ENCODE assay signal across 8 cellular contexts in the genomic region with DNA sequence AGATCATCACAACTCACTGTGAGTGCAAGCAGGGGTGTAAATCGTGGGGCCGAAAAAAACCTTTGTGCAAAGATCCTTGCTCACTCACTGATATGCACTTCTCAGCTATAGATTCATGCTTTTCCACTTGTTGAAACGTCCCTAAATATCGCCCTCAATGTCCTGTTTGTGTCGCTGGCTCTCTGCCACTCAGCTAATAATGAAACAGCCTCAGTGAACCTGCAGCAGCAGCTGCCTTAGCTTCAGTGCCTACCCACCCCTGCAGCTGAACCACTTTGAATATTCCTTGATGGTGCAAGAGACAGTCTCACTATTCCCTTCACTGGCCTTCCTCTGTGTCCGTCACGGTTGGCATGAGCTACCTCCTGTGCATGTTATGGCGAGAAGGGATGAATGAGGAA.
DNase-seq lines count a peak whose midpoint lies in the region; ATAC-seq and TF ChIP-seq lines count a peak whose summit lies in the region.

No MANE protein-coding gene starts in this region.

- no peak overlapping the region for H3K4me3 ChIP-seq in mammary epithelial cell (replicated peaks in 1 of 3; ENCODE audit: insufficient read depth in 1 of 3, low read depth in 2 of 3, low read length in 3 of 3)
- peak overlapping the region in 1 of 3 donors; percentile 1 for H3K4me3 ChIP-seq in liver (ENCODE audit: low read depth in 1 of 3, low read length in 3 of 3)
- H3K4me3 ChIP-seq in subcutaneous abdominal adipose tissue (ENCODE audit: low read depth in 1 of 5, low read length in 5 of 5), result peak overlapping the region; percentile 2 to 77 (median 66)

- BruUV-seq in mammary epithelial cell (replicated peaks; lab: Mats Ljungman, UMichigan), result no TSS peak

- in situ Hi-C loops in mammary epithelial cell (cut with MboI; ENCODE audit: low sequenced_read_pairs in 2 of 2), result loop anchor here in 1 of 2 donors (5.0 to 10.0 kb wide), 2 partner anchors 99 to 203 kb away; no protein-coding TSS in a partner anchor

- peak; percentile 20 for DNase-seq in NCI-H1694 treated with DMSO at 0.1 percent for 48 hours (lab: John Stamatoyannopoulos, UW)
- no peak for DNase-seq in mammary epithelial cell
- DNase-seq in 8988T, result no peak
- no peak for DNase-seq in CD1c-positive myeloid dendritic cell (ENCODE audit: extremely low spot score)
- no peak for DNase-seq in activated CD4-positive, alpha-beta T cell treated with anti-CD3 and anti-CD28 coated beads, Interleukin-2, amount 50 U/mL, for 4 hours

- H4K20me1 ChIP-seq in mammary epithelial cell (ENCODE audit: insufficient read depth, low read length), result no peaks in the 10 kb centered on the region

- CTCF ChIA-PET in mammary epithelial cell (lab: Charles Lee; ENCODE audit: low non-redundant PET), result no interaction called here

- ATAC-seq in HG03039 (IDR thresholded peaks at IDR 0.05; ENCODE audit: unreplicated experiment), result no peak

- H3K9ac ChIP-seq in mammary epithelial cell (ENCODE audit: insufficient read depth, low read length), result no peak overlapping the region
- no peak overlapping the region for H3K9ac ChIP-seq in liver (ENCODE audit: low read depth in 1 of 2, low read length in 2 of 2)
- H3K9ac ChIP-seq in subcutaneous abdominal adipose tissue (ENCODE audit: low read length in 5 of 5), result peak overlapping the region in 3 of 5 donors; percentile 1 to 67 (median 18)

- H3K4me2 ChIP-seq in mammary epithelial cell (ENCODE audit: insufficient read depth, low read depth, low read length), result peak overlapping the region; percentile 88

- H3K36me3 ChIP-seq in mammary epithelial cell (ENCODE audit: insufficient read depth, low read length) (peaks cover 2% of the 10 kb centered on the region), liver (ENCODE audit: control insufficient read depth in 4 of 4, insufficient read depth in 3 of 4, low read depth in 1 of 4, low read length in 3 of 4) (peaks cover 0 to 4% (median 1%) of the 10 kb centered on the region in 4 donors), subcutaneous abdominal adipose tissue (ENCODE audit: control insufficient read depth in 5 of 5, insufficient read depth in 5 of 5, low read length in 5 of 5) (peaks cover 3 to 12% (median 9%) of the 10 kb centered on the region in 5 donors)

- dilution Hi-C loops in mammary epithelial cell (cut with HindIII; ENCODE audit: low sequenced_read_pairs), result no loop called here

- TF ChIP-seq RAD21 in liver (IDR thresholded peaks at IDR 0.05), result no peak

- no peak overlapping the region for H3K27ac ChIP-seq in mammary epithelial cell (ENCODE audit: insufficient read depth, low read depth, low read length)
- H3K27ac ChIP-seq in liver (ENCODE audit: low read depth in 1 of 2, low read length in 2 of 2), result peak overlapping the region; percentile 34 to 48
- peak overlapping the region; percentile 91 for H3K27ac ChIP-seq in subcutaneous abdominal adipose tissue (ENCODE audit: low read depth, low read length)

- H3K4me1 ChIP-seq in mammary epithelial cell (ENCODE audit: insufficient read depth, low read length), result peaks cover 62% of the 10 kb centered on the region
- H3K4me1 ChIP-seq in liver (ENCODE audit: control insufficient read depth in 4 of 4, insufficient read depth in 4 of 4, low read length in 3 of 4), result peaks cover 3 to 43% (median 35%) of the 10 kb centered on the region in 4 donors
- peaks cover 9 to 78% (median 68%) of the 10 kb centered on the region in 5 donors for H3K4me1 ChIP-seq in subcutaneous abdominal adipose tissue (ENCODE audit: control insufficient read depth in 5 of 5, insufficient read depth in 5 of 5, low read length in 5 of 5)

- WGBS in mammary epithelial cell (ENCODE audit: low coverage, missing lambda C conversion rate), result 35% methylated on average over 8 of the region's 8 CpGs
- WGBS in liver, result 41% methylated on average over 8 of the region's 8 CpGs

- H3K27me3 ChIP-seq in mammary epithelial cell (ENCODE audit: insufficient read depth, low read length), result no peaks in the 10 kb centered on the region
- no peaks in the 10 kb centered on the region for H3K27me3 ChIP-seq in liver (ENCODE audit: control insufficient read depth in 4 of 4, insufficient read depth in 4 of 4, low read length in 3 of 4)
- no peaks in the 10 kb centered on the region for H3K27me3 ChIP-seq in subcutaneous abdominal adipose tissue (ENCODE audit: control insufficient read depth in 5 of 5, insufficient read depth in 4 of 5, low read length in 5 of 5)

- intact Hi-C loops in mammary epithelial cell (cut with micrococcal nuclease), result no loop called here

- peak overlapping the region; percentile 90 for H2AFZ ChIP-seq in mammary epithelial cell (ENCODE audit: low read depth, low read length)

- H3K9me3 ChIP-seq in mammary epithelial cell (replicated peaks; ENCODE audit: insufficient read depth, low read length) (no peaks in the 10 kb centered on the region), liver (ENCODE audit: control insufficient read depth in 4 of 4, low read length in 3 of 4) (no peaks in the 10 kb centered on the region), subcutaneous abdominal adipose tissue (ENCODE audit: control insufficient read depth in 5 of 5, low read length in 5 of 5) (no peaks in the 10 kb centered on the region)

- TF ChIP-seq CTCF in mammary epithelial cell (conservative IDR thresholded peaks at IDR 0.05 in 1 of 2, IDR thresholded peaks at IDR 0.05 in 1 of 2; ENCODE audit: extremely low read depth in 1 of 2, insufficient read depth in 1 of 2, low read depth in 1 of 2, low read length in 2 of 2) (no peak), liver (IDR thresholded peaks at IDR 0.05; ENCODE audit: low read depth, low read length, missing input control) (no peak)

- peaks cover 31% of the 10 kb centered on the region for H3K79me2 ChIP-seq in mammary epithelial cell (ENCODE audit: insufficient read depth, low read length)

TF ChIP-seq in liver, 16 proteins besides CTCF, POLR2A, EP300 and RAD21:
- TF ChIP-seq NR2F2 (IDR thresholded peaks at IDR 0.05), result no peak
- no peak for TF ChIP-seq JUND (IDR thresholded peaks at IDR 0.05)
- TF ChIP-seq REST (IDR thresholded peaks at IDR 0.05), result no peak
- TF ChIP-seq MAX (IDR thresholded peaks at IDR 0.05), result no peak
- TF ChIP-seq TAF1 (conservative IDR thresholded peaks at IDR 0.05), result no peak
- TF ChIP-seq YY1 (IDR thresholded peaks at IDR 0.05), result no peak
- no peak for TF ChIP-seq RXRA (IDR thresholded peaks at IDR 0.05)
- no peak for TF ChIP-seq GABPA (IDR thresholded peaks at IDR 0.05 in 1 of 2, conservative IDR thresholded peaks at IDR 0.05 in 1 of 2)
- TF ChIP-seq ATF3 (IDR thresholded peaks at IDR 0.05), result no peak
- TF ChIP-seq HNF4G (IDR thresholded peaks at IDR 0.05), result no peak
- TF ChIP-seq FOXA1 (IDR thresholded peaks at IDR 0.05), result no peak
- no peak for TF ChIP-seq SP1 (IDR thresholded peaks at IDR 0.05)
- TF ChIP-seq, protein P1, sequence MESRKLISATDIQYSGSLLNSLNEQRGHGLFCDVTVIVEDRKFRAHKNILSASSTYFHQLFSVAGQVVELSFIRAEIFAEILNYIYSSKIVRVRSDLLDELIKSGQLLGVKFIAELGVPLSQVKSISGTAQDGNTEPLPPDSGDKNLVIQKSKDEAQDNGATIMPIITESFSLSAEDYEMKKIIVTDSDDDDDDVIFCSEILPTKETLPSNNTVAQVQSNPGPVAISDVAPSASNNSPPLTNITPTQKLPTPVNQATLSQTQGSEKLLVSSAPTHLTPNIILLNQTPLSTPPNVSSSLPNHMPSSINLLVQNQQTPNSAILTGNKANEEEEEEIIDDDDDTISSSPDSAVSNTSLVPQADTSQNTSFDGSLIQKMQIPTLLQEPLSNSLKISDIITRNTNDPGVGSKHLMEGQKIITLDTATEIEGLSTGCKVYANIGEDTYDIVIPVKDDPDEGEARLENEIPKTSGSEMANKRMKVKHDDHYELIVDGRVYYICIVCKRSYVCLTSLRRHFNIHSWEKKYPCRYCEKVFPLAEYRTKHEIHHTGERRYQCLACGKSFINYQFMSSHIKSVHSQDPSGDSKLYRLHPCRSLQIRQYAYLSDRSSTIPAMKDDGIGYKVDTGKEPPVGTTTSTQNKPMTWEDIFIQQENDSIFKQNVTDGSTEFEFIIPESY (IDR thresholded peaks at IDR 0.05), result no peak
- no peak for TF ChIP-seq EGR1 (IDR thresholded peaks at IDR 0.05; ENCODE audit: low read depth in 2 of 2)
- no peak for TF ChIP-seq FOXA2 (IDR thresholded peaks at IDR 0.05)
- no peak for TF ChIP-seq HNF4A (conservative IDR thresholded peaks at IDR 0.05)

Comparison
In these comparisons a context has a peak if more than half of its experiments do, and no peak if none do; other contexts are left out.
1. H3K4me3 ChIP-seq: peak in subcutaneous abdominal adipose tissue (5 of 5); none in mammary epithelial cell (0 of 3).
2. H3K9ac ChIP-seq: peak in subcutaneous abdominal adipose tissue (3 of 5); none in mammary epithelial cell (single experiment) and liver (0 of 2).